ENCODE assay signal across 29 cellular contexts in the genomic region with DNA sequence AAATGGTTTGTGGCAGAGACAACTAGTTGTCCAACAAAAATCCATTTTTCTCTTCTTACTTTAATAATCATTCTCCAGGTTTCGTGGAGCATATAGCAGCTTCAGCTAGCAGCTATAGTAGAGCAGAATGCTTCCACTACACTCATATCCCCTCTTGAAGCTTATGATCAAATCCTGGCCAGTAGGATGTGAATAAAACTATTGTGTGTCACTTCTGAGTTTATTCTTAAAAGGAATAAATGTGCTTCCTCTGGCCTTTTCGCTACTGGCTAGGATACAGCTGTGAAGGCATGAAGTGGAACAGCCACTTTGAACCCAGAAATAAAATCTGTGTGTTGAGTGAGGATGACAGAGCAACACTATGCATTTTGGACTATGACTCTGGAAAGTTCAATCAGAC.
"Had no signal": no experiment of that assay in that cellular context is flagged by ENCODE, and none has a peak within 500 bp of the region (broad histone marks: within the 10 kb centered on the region; RNA-seq: fewer than 3 reads in every experiment).

No MANE protein-coding gene starts in this region.

- H3K27me3 ChIP-seq: brain microvascular endothelial cell, dorsolateral prefrontal cortex, gastrocnemius medialis, heart left ventricle had no signal

- H3K4me1 ChIP-seq: gastrocnemius medialis had no signal

- H3K27ac ChIP-seq: brain microvascular endothelial cell, coronary artery, gastrocnemius medialis, heart left ventricle, WERI-Rb-1 had no signal

- H3K36me3 ChIP-seq: brain microvascular endothelial cell, gastrocnemius medialis, heart left ventricle, WERI-Rb-1 had no signal

- H3K9me3 ChIP-seq: gastrocnemius medialis, heart left ventricle had no signal

- H3K4me3 ChIP-seq: coronary artery, dorsolateral prefrontal cortex, gastrocnemius medialis, heart left ventricle had no signal

- ATAC-seq: activated CD4-positive, CD25-positive, alpha-beta regulatory T cell treated with anti-CD3 and anti-CD28 coated beads, Interleukin-2, amount 50 U/mL, for 24 hours; activated CD8-positive, alpha-beta T cell treated with anti-CD3 and anti-CD28 coated beads for 36 hours; activated T-cell treated with anti-CD3 and anti-CD28 coated beads, Interleukin-2, amount 50 U/mL, for 4 hours; activated T-helper 17 cell treated with anti-CD3 and anti-CD28 coated beads, Interleukin-2, amount 50 U/mL, for 72 hours; esophagus mucosa; gastrocnemius medialis had no signal

- DNase-seq: activated B cell treated with CpG ODN at 0.5 μM for 24 hours; activated CD4-positive, alpha-beta T cell treated with anti-CD3 and anti-CD28 coated beads for 48 hours; activated CD4-positive, alpha-beta T cell treated with anti-CD3 and anti-CD28 coated beads, Interleukin-2, amount 50 U/mL, for 1 hour; activated CD4-positive, alpha-beta T cell treated with anti-CD3 and anti-CD28 coated beads, Interleukin-2, amount 50 U/mL, for 48 hours; activated CD8-positive, alpha-beta memory T cell treated with anti-CD3 and anti-CD28 coated beads for 24 hours; activated CD8-positive, alpha-beta T cell treated with anti-CD3 and anti-CD28 coated beads for 36 hours; activated effector memory CD4-positive, alpha-beta T cell treated with Interleukin-2 at 50 U/mL for 16 hours; activated gamma-delta T cell treated with Interleukin-2 at 50 U/mL for 16 hours; activated naive CD4-positive, alpha-beta T cell treated with anti-CD3 and anti-CD28 coated beads, Interleukin-2, amount 50 U/mL, for 16 hours; activated naive CD4-positive, alpha-beta T cell treated with Interleukin-2 at 50 U/mL for 16 hours; activated T-cell treated with anti-CD3 and anti-CD28 coated beads, Interleukin-2, amount 50 U/mL, for 4 hours; amniotic stem cell; anterior cingulate cortex; brain microvascular endothelial cell; dorsolateral prefrontal cortex; effector memory CD4-positive, alpha-beta T cell; endodermal cell; foreskin fibroblast; gastrocnemius medialis; glutamatergic neuron; heart left ventricle; T1000; WERI-Rb-1 had no signal

- FAIRE-seq: astrocyte, bronchial epithelial cell had no signal
